ENCODE assay signal across 11 cellular contexts in genomic region chr15:60589253-60589652, GRCh38.
DNase-seq lines count a peak whose midpoint lies in the region; ATAC-seq and TF ChIP-seq lines count a peak whose summit lies in the region.
"Had no signal": no experiment of that assay in that cellular context is flagged by ENCODE, and none has a peak within 500 bp of the region (broad histone marks: within the 10 kb centered on the region; RNA-seq: fewer than 3 reads in every experiment).

No MANE protein-coding gene starts in this region.

- no peaks in the 10 kb centered on the region for H3K9me3 Mint-ChIP-seq in CD8-positive, alpha-beta memory T cell
- H3K9me3 Mint-ChIP-seq in natural killer cell treated with Interleukin-12 subunit alpha and Interleukin-12 subunit beta and Interleukin-15 and Interleukin-18, amount 100 ng/mL, for 72 hours: no peaks in the 10 kb centered on the region

- H3K27me3 Mint-ChIP-seq in CD8-positive, alpha-beta memory T cell: peaks cover 0 to 2% of the 10 kb centered on the region in 2 donors
- no peaks in the 10 kb centered on the region for H3K27me3 Mint-ChIP-seq in natural killer cell treated with Interleukin-12 subunit alpha and Interleukin-12 subunit beta and Interleukin-15 and Interleukin-18, amount 100 ng/mL, for 72 hours

- peaks cover 64% of the 10 kb centered on the region for H3K4me1 ChIP-seq in CD8-positive, alpha-beta memory T cell (ENCODE audit: insufficient read depth, low read length)
- H3K4me1 ChIP-seq in adipocyte (ENCODE audit: control insufficient read depth, insufficient read depth, low read length) (peaks cover 18% of the 10 kb centered on the region), heart left ventricle (peaks cover 0 to 51% (median 19%) of the 10 kb centered on the region in 12 donors)

- peak overlapping the region; percentile 80 for H3K27ac ChIP-seq in CD8-positive, alpha-beta memory T cell (ENCODE audit: low read depth, low read length)
- peak overlapping the region in 1 of 12 donors; percentile 94 for H3K27ac ChIP-seq in heart left ventricle
- H3K27ac ChIP-seq: SK-N-MC had no signal

- H3K4me3 ChIP-seq in CD8-positive, alpha-beta memory T cell (ENCODE audit: low read length): peak overlapping the region; percentile 74
- no peak overlapping the region for H3K4me3 ChIP-seq in adipocyte (ENCODE audit: low read length)
- H3K4me3 ChIP-seq in heart left ventricle: peak overlapping the region in 5 of 12 donors; percentile 11 to 90 (median 86)
- H3K4me3 ChIP-seq: SK-N-MC had no signal

- H3K9ac ChIP-seq in adipocyte (ENCODE audit: low read length): peak overlapping the region; percentile 32

- CTCF ChIA-PET in CD8-positive, alpha-beta memory T cell (lab: Charles Lee): interaction anchor here (0.9 to 1.3 kb wide), 3 partner anchors 38 to 255 kb away, joined by 4 to 5 read pairs (median 5); no protein-coding TSS in a partner anchor

- H3K36me3 Mint-ChIP-seq in CD8-positive, alpha-beta memory T cell: peaks cover 0 to 32% (median 4%) of the 10 kb centered on the region in 3 donors
- H3K36me3 Mint-ChIP-seq in natural killer cell treated with Interleukin-12 subunit alpha and Interleukin-12 subunit beta and Interleukin-15 and Interleukin-18, amount 100 ng/mL, for 72 hours: peaks cover 14% of the 10 kb centered on the region

- ATAC-seq in natural killer cell treated with Interleukin-12 subunit alpha and Interleukin-12 subunit beta and Interleukin-15 and Interleukin-18, amount 100 ng/mL, for 72 hours: no peak
- no peak for ATAC-seq in heart left ventricle
- ATAC-seq: heart right ventricle had no signal

- POLR2A ChIA-PET in CD8-positive, alpha-beta memory T cell (lab: Charles Lee): interaction anchor here (0.9 to 5.1 kb wide), 2 partner anchors 8 to 18 kb away, joined by 3 to 49 read pairs; no protein-coding TSS in a partner anchor

- H3K4me3 Mint-ChIP-seq in CD8-positive, alpha-beta memory T cell: peak overlapping the region; percentile 86 to 94 (median 89)
- H3K4me3 Mint-ChIP-seq in natural killer cell treated with Interleukin-12 subunit alpha and Interleukin-12 subunit beta and Interleukin-15 and Interleukin-18, amount 100 ng/mL, for 72 hours: peak overlapping the region; percentile 89

- no peaks in the 10 kb centered on the region for H3K27me3 ChIP-seq in CD8-positive, alpha-beta memory T cell (ENCODE audit: insufficient read depth, low read length, poor library complexity, severe bottlenecking)
- H3K27me3 ChIP-seq in adipocyte (replicated peaks; ENCODE audit: control insufficient read depth, insufficient read depth, low read length): no peaks in the 10 kb centered on the region
- peaks cover 0 to 9% (median 0%) of the 10 kb centered on the region in 9 donors for H3K27me3 ChIP-seq in heart left ventricle

- no peak for TF ChIP-seq CTCF in heart left ventricle (IDR thresholded peaks at IDR 0.05)

- no peaks in the 10 kb centered on the region for H3K36me3 ChIP-seq in CD8-positive, alpha-beta memory T cell (ENCODE audit: insufficient read depth, low read length)
- H3K36me3 ChIP-seq in adipocyte (ENCODE audit: control insufficient read depth, insufficient read depth, low read length, severe bottlenecking) (no peaks in the 10 kb centered on the region), heart left ventricle (no peaks in the 10 kb centered on the region)
- H3K36me3 ChIP-seq: heart right ventricle had no signal

- WGBS in heart left ventricle, 4 donors: 76 to 82% (median 78%) methylated on average over 8 of the region's 8 CpGs

- intact Hi-C loops in heart left ventricle (cut with DNase I) (loop anchor here in 9 of 10 donors (5.0 to 10.0 kb wide), 6 partner anchors 458 to 1248 kb away; no protein-coding TSS in a partner anchor), posterior vena cava (cut with DNase I) (loop anchor here (5.0 to 10.0 kb wide), 4 partner anchors 326 to 1246 kb away; no protein-coding TSS in a partner anchor)

- DNase-seq in CD8-positive, alpha-beta memory T cell: peak in 1 of 5 donors; percentile 63
- DNase-seq in NCI-H82 treated with DMSO at 0.1 percent for 48 hours (lab: John Stamatoyannopoulos, UW; ENCODE audit: unreplicated experiment) (peak; percentile 10), adipocyte (ENCODE audit: low read depth) (no peak), NCI-H187 treated with DMSO at 0.1 percent for 48 hours (lab: John Stamatoyannopoulos, UW) (no peak), heart left ventricle (no peak), SKM-1 treated with dmso at 0.1 percent for 144 hours (lab: John Stamatoyannopoulos, UW; ENCODE audit: unreplicated experiment) (no peak), posterior vena cava (ENCODE audit: low spot score) (no peak)
- peak; percentile 70 for DNase-seq in natural killer cell treated with Interleukin-12 subunit alpha and Interleukin-12 subunit beta and Interleukin-15 and Interleukin-18, amount 100 ng/mL, for 72 hours (ENCODE audit: low spot score)
- DNase-seq: cortex of kidney, heart right ventricle had no signal

- no peak for TF ChIP-seq POLR2A in heart left ventricle (IDR thresholded peaks at IDR 0.05)

- peaks cover 61 to 78% (median 76%) of the 10 kb centered on the region in 3 donors for H3K4me1 Mint-ChIP-seq in CD8-positive, alpha-beta memory T cell
- peaks cover 48 to 72% of the 10 kb centered on the region in 2 donors for H3K4me1 Mint-ChIP-seq in natural killer cell treated with Interleukin-12 subunit alpha and Interleukin-12 subunit beta and Interleukin-15 and Interleukin-18, amount 100 ng/mL, for 72 hours (ENCODE audit: low read depth in 2 of 2)

- H3K27ac Mint-ChIP-seq in CD8-positive, alpha-beta memory T cell: peak overlapping the region; percentile 78 to 99 (median 90)
- peak overlapping the region; percentile 91 to 94 for H3K27ac Mint-ChIP-seq in natural killer cell treated with Interleukin-12 subunit alpha and Interleukin-12 subunit beta and Interleukin-15 and Interleukin-18, amount 100 ng/mL, for 72 hours

- no peaks in the 10 kb centered on the region for H3K9me3 ChIP-seq in CD8-positive, alpha-beta memory T cell (ENCODE audit: low read length)
- no peaks in the 10 kb centered on the region for H3K9me3 ChIP-seq in adipocyte (ENCODE audit: control insufficient read depth, low read length)
- H3K9me3 ChIP-seq in heart left ventricle: no peaks in the 10 kb centered on the region
- H3K9me3 ChIP-seq: heart right ventricle had no signal

Comparison
In these comparisons a context has a peak if more than half of its experiments do, and no peak if none do; other contexts are left out.
1. DNase-seq: peak in NCI-H82 treated with DMSO at 0.1 percent for 48 hours (single experiment) and natural killer cell treated with Interleukin-12 subunit alpha and Interleukin-12 subunit beta and Interleukin-15 and Interleukin-18, amount 100 ng/mL, for 72 hours (single experiment); none in adipocyte (single experiment), NCI-H187 treated with DMSO at 0.1 percent for 48 hours (single experiment), heart left ventricle (0 of 5), SKM-1 treated with dmso at 0.1 percent for 144 hours (single experiment) and posterior vena cava (single experiment).